In genomic region chr12:50538178-50538577, GRCh38 we compare ENCODE assay signal across 8 cellular contexts. TPM values are rescaled to one million over a fixed set of nuclear protein-coding genes. Genes with fewer than 3 reads are reported as not detected.
DNase-seq lines count a peak whose midpoint lies in the region; ATAC-seq, FAIRE-seq and TF ChIP-seq lines count a peak whose summit lies in the region.
"Had no signal": no experiment of that assay in that cellular context is flagged by ENCODE, and none has a peak within 500 bp of the region (broad histone marks: within the 10 kb centered on the region; RNA-seq: fewer than 3 reads in every experiment).

No MANE protein-coding gene starts in this region.

- H3K9me3 ChIP-seq in BLaER1 treated with 17β-estradiol and CSF1 and Interleukin-3, amounts not matched to agents 10 nM and 100 nM (replicated peaks in 1 of 11): no peaks in the 10 kb centered on the region; a peak in 1 of 22 replicates
- H3K9me3 ChIP-seq in aorta (ENCODE audit: control insufficient read depth, low read length): no peaks in the 10 kb centered on the region
- H3K9me3 ChIP-seq: gastrocnemius medialis had no signal

- intact Hi-C loops in activated B cell treated with CpG ODN at 0.5 μM for 24 hours (cut with micrococcal nuclease): no loop called here
- intact Hi-C loops in aorta (cut with DNase I): no loop called here

- peaks cover 13 to 90% (median 62%) of the 10 kb centered on the region in 11 experiments; a peak in 16 of 22 replicates for H4K20me1 ChIP-seq in BLaER1 treated with 17β-estradiol and CSF1 and Interleukin-3, amounts not matched to agents 10 nM and 100 nM

- peak overlapping the region in 4 of 10 experiments; percentile 4 to 29 (median 16); a peak in 4 of 20 replicates for H3K4me3 ChIP-seq in BLaER1 treated with 17β-estradiol and CSF1 and Interleukin-3, amounts not matched to agents 10 nM and 100 nM
- H3K4me3 ChIP-seq in aorta (ENCODE audit: low read length in 2 of 2): no peak overlapping the region
- H3K4me3 ChIP-seq: gastrocnemius medialis had no signal

- peaks cover 42% of the 10 kb centered on the region for H3K4me1 Mint-ChIP-seq in activated B cell treated with CpG ODN at 0.5 μM for 24 hours
- peaks cover 20% of the 10 kb centered on the region for H3K4me1 Mint-ChIP-seq in memory B cell

- H3K27me3 Mint-ChIP-seq in activated B cell treated with CpG ODN at 0.5 μM for 24 hours (no peaks in the 10 kb centered on the region), memory B cell (no peaks in the 10 kb centered on the region)

- ATAC-seq in activated B cell treated with CpG ODN at 0.5 μM for 24 hours (ENCODE audit: low read depth): no peak
- ATAC-seq in memory B cell (ENCODE audit: low read depth): no peak
- no peak for ATAC-seq in aorta (ENCODE audit: low FRiP score)
- ATAC-seq: gastrocnemius medialis had no signal

- CTCF ChIA-PET in activated B cell treated with CpG ODN at 0.5 μM for 24 hours (lab: Charles Lee): interaction anchor here (0.8 to 1.0 kb wide), 2 partner anchors 34 to 100 kb away, joined by 3 read pairs; partner anchors contain the start of gene DIP2B

- peaks cover 15 to 80% (median 34%) of the 10 kb centered on the region in 11 experiments; a peak in 20 of 22 replicates for H3K36me3 ChIP-seq in BLaER1 treated with 17β-estradiol and CSF1 and Interleukin-3, amounts not matched to agents 10 nM and 100 nM
- H3K36me3 ChIP-seq in aorta (ENCODE audit: control insufficient read depth in 1 of 2, insufficient read depth in 2 of 2, low read length in 1 of 2): no peaks in the 10 kb centered on the region
- H3K36me3 ChIP-seq: gastrocnemius medialis had no signal

- WGBS in aorta, 2 donors: 72 to 79% methylated on average over 3 of the region's 3 CpGs

- no peaks in the 10 kb centered on the region for H3K9me3 Mint-ChIP-seq in activated B cell treated with CpG ODN at 0.5 μM for 24 hours
- H3K9me3 Mint-ChIP-seq in memory B cell: no peaks in the 10 kb centered on the region

- peaks cover 12 to 81% (median 37%) of the 10 kb centered on the region in 10 experiments for H3K4me1 ChIP-seq in BLaER1 treated with 17β-estradiol and CSF1 and Interleukin-3, amounts not matched to agents 10 nM and 100 nM
- no peaks in the 10 kb centered on the region for H3K4me1 ChIP-seq in aorta (ENCODE audit: control insufficient read depth in 1 of 2, insufficient read depth in 2 of 2, low read length in 2 of 2)

- FAIRE-seq in GM19239 (lab: Jason Lieb, UNC): peak; percentile 74

- H3K4me3 Mint-ChIP-seq in activated B cell treated with CpG ODN at 0.5 μM for 24 hours (peak overlapping the region; percentile 44), memory B cell (peak overlapping the region; percentile 33)

- H3K27ac Mint-ChIP-seq in activated B cell treated with CpG ODN at 0.5 μM for 24 hours: peak overlapping the region; percentile 43
- H3K27ac Mint-ChIP-seq in memory B cell: peak overlapping the region; percentile 58

- H3K27ac ChIP-seq in BLaER1 treated with 17β-estradiol and CSF1 and Interleukin-3, amounts not matched to agents 10 nM and 100 nM: peak overlapping the region in 9 of 11 experiments; percentile 12 to 75 (median 33); a peak in 12 of 22 replicates
- no peak overlapping the region for H3K27ac ChIP-seq in aorta (ENCODE audit: low read depth in 1 of 2, low read length in 2 of 2)
- H3K27ac ChIP-seq: gastrocnemius medialis had no signal

- DNase-seq in GM19239 (ENCODE audit: insufficient read length, low spot score) (no peak), activated B cell treated with CpG ODN at 0.5 μM for 24 hours (no peak), memory B cell (ENCODE audit: low spot score in 2 of 2) (no peak), aorta (no peak), T-helper 1 cell (no peak), NAMALWA (ENCODE audit: low spot score) (no peak)

- H3K9ac ChIP-seq in BLaER1 treated with 17β-estradiol and CSF1 and Interleukin-3, amounts not matched to agents 10 nM and 100 nM: peak overlapping the region in 4 of 11 experiments; percentile 43 to 68 (median 57); a peak in 6 of 22 replicates

- H3K36me3 Mint-ChIP-seq in activated B cell treated with CpG ODN at 0.5 μM for 24 hours (ENCODE audit: low read depth) (peaks cover 16% of the 10 kb centered on the region), memory B cell (peaks cover 8% of the 10 kb centered on the region)

- peak overlapping the region in 10 of 11 experiments; percentile 10 to 92 (median 50); a peak in 16 of 22 replicates for H3K4me2 ChIP-seq in BLaER1 treated with 17β-estradiol and CSF1 and Interleukin-3, amounts not matched to agents 10 nM and 100 nM

- no peak for TF ChIP-seq CTCF in activated B cell treated with CpG ODN at 0.5 μM for 24 hours (IDR thresholded peaks at IDR 0.05)

- H3K27me3 ChIP-seq in BLaER1 treated with 17β-estradiol and CSF1 and Interleukin-3, amounts not matched to agents 10 nM and 100 nM: no peaks in the 10 kb centered on the region
- no peaks in the 10 kb centered on the region for H3K27me3 ChIP-seq in aorta (ENCODE audit: control insufficient read depth in 1 of 2, insufficient read depth in 2 of 2, low read length in 1 of 2)
- H3K27me3 ChIP-seq: gastrocnemius medialis had no signal

- POLR2A ChIA-PET in activated B cell treated with CpG ODN at 0.5 μM for 24 hours (lab: Charles Lee): interaction anchor here (0.5 to 1.1 kb wide), 4 partner anchors 13 to 225 kb away, joined by 4 to 9 read pairs (median 6); no protein-coding TSS in a partner anchor

RNA-seq across cellular contexts. Expression of gene DIP2B, which starts 33.4 kb away (rescaled TPM):
- total RNA-seq in activated B cell treated with CpG ODN at 0.5 μM for 24 hours (32.2 and 32.3 TPM in 2 replicates), aorta (10 to 100 TPM; 15.7 to 25.0 TPM)
- polyA plus RNA-seq in aorta: 1 to 10 TPM; 2.9 to 4.6 TPM

Comparison
In these comparisons a context has a peak if more than half of its experiments do, and no peak if none do; other contexts are left out.
1. H3K27ac ChIP-seq: peak in BLaER1 treated with 17β-estradiol and CSF1 and Interleukin-3, amounts not matched to agents 10 nM and 100 nM (9 of 11); none in aorta (0 of 2).